ENCODE assay signal across 25 cellular contexts in the genomic region with DNA sequence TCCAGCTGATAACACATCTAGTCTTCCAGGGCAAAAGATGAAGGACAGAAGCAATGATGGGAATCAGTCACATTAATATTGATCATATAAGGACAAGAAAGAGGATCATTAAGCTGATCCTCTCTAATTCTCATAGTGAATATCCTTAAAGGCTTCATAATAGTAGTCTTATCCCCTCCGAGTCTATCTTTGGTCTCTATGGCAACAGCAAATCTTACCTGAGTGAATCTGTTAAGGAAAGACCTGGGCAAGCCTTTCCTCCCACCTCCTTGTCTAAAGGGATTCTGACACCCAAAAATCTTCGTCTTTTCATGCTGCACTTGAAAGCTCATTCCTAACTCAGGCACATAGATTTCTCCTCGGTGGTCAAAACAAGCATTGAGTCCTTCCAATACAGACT.
A peak's percentile ranks its signal among the peaks of the same experiment; 100 is the strongest.
DNase-seq lines count a peak whose midpoint lies in the region; ATAC-seq and TF ChIP-seq lines count a peak whose summit lies in the region.
"Had no signal": no experiment of that assay in that cellular context is flagged by ENCODE, and none has a peak within 500 bp of the region (broad histone marks: within the 10 kb centered on the region; RNA-seq: fewer than 3 reads in every experiment).

No MANE protein-coding gene starts in this region.

- H3K36me3 Mint-ChIP-seq in GM23338 (ENCODE audit: low read depth): peaks cover 97% of the 10 kb centered on the region
- H3K36me3 Mint-ChIP-seq in endodermal cell (ENCODE audit: low read depth): peaks cover 87% of the 10 kb centered on the region

- no peaks in the 10 kb centered on the region for H3K4me1 Mint-ChIP-seq in GM23338
- H3K4me1 Mint-ChIP-seq in endodermal cell: peaks cover 2% of the 10 kb centered on the region
- H3K4me1 Mint-ChIP-seq: B cell had no signal

- TF ChIP-seq CTCF in GM23338 (conservative IDR thresholded peaks at IDR 0.05; ENCODE audit: low read depth in 2 of 2) (no peak), endodermal cell (conservative IDR thresholded peaks at IDR 0.05) (no peak), lower lobe of right lung (IDR thresholded peaks at IDR 0.05) (no peak), stomach (IDR thresholded peaks at IDR 0.05) (no peak)

- H3K4me1 ChIP-seq in GM23338 (ENCODE audit: insufficient read depth) (no peaks in the 10 kb centered on the region), endodermal cell (ENCODE audit: control insufficient read depth, insufficient read depth, low read length) (no peaks in the 10 kb centered on the region), lower lobe of right lung (no peaks in the 10 kb centered on the region), stomach (no peaks in the 10 kb centered on the region)
- H3K4me1 ChIP-seq: A549; BLaER1 treated with 17β-estradiol and CSF1 and Interleukin-3, amounts not matched to agents 10 nM and 100 nM; Caco-2 had no signal

- intact Hi-C loops in lower lobe of right lung (cut with DNase I) (no loop called here), stomach (cut with DNase I; ENCODE audit: low total_unique reads) (no loop called here)

- 90 to 95% methylated on average over 1 to 3 of the region's 3 CpGs for WGBS in endodermal cell (ENCODE audit: insufficient coverage in 1 of 2, insufficient read length in 1 of 2), 2 experiments
- 81 to 91% (median 85%) methylated on average over 3 of the region's 3 CpGs for whole genome bisulfite sequencing in stomach, 5 donors

- H3K79me2 ChIP-seq in GM23338 (replicated peaks; ENCODE audit: insufficient read depth): peaks cover 3% of the 10 kb centered on the region; the same call in 1 of the 2 replicates

- TF ChIP-seq POLR2A in stomach (IDR thresholded peaks at IDR 0.05): no peak

- peaks cover 2% of the 10 kb centered on the region; the same call in 1 of the 2 replicates for H4K20me1 ChIP-seq in GM23338 (replicated peaks; ENCODE audit: insufficient read depth)
- H4K20me1 ChIP-seq: BLaER1 treated with 17β-estradiol and CSF1 and Interleukin-3, amounts not matched to agents 10 nM and 100 nM had no signal

- H3K27ac Mint-ChIP-seq in GM23338 (no peak overlapping the region), endodermal cell (peak overlapping the region; percentile 20)
- H3K27ac Mint-ChIP-seq: B cell; CD4-positive, alpha-beta T cell; CD8-positive, alpha-beta T cell had no signal

- H3K36me3 ChIP-seq in GM23338 (ENCODE audit: insufficient read depth) (peaks cover 98% of the 10 kb centered on the region), endodermal cell (ENCODE audit: control insufficient read depth, insufficient read depth, low read length) (peaks cover 95% of the 10 kb centered on the region), lower lobe of right lung (peaks cover 94% of the 10 kb centered on the region), stomach (peaks cover 35 to 100% (median 97%) of the 10 kb centered on the region in 4 donors)

- H3K4me2 ChIP-seq in GM23338: no peak overlapping the region
- H3K4me2 ChIP-seq: A549; BLaER1 treated with 17β-estradiol and CSF1 and Interleukin-3, amounts not matched to agents 10 nM and 100 nM had no signal

- H3K27ac ChIP-seq in GM23338 (ENCODE audit: low read depth) (peak overlapping the region; percentile 24; the same call in 1 of the 2 replicates), endodermal cell (ENCODE audit: low read depth, low read length) (no peak overlapping the region), lower lobe of right lung (no peak overlapping the region), stomach (no peak overlapping the region)
- H3K27ac ChIP-seq: A549; BLaER1 treated with 17β-estradiol and CSF1 and Interleukin-3, amounts not matched to agents 10 nM and 100 nM; C4-2B had no signal

- H3K27me3 Mint-ChIP-seq in GM23338 (ENCODE audit: insufficient read depth, low read depth, poor library complexity) (no peaks in the 10 kb centered on the region), endodermal cell (ENCODE audit: insufficient read depth) (no peaks in the 10 kb centered on the region)
- H3K27me3 Mint-ChIP-seq: B cell; CD4-positive, alpha-beta T cell had no signal

- H3K9me3 Mint-ChIP-seq in GM23338 (no peaks in the 10 kb centered on the region), endodermal cell (no peaks in the 10 kb centered on the region)
- H3K9me3 Mint-ChIP-seq: CD4-positive, alpha-beta T cell; CD8-positive, alpha-beta T cell had no signal

- TF ChIP-seq EP300 in stomach (IDR thresholded peaks at IDR 0.05): no peak

- no peaks in the 10 kb centered on the region; the same call in 1 of the 2 replicates for H3F3A ChIP-seq in GM23338 (replicated peaks; ENCODE audit: low read depth)

- H3K27me3 ChIP-seq in GM23338 (ENCODE audit: insufficient read depth) (no peaks in the 10 kb centered on the region), endodermal cell (ENCODE audit: control insufficient read depth, insufficient read depth, low read length, poor library complexity, severe bottlenecking) (no peaks in the 10 kb centered on the region), lower lobe of right lung (ENCODE audit: low read depth) (no peaks in the 10 kb centered on the region), stomach (no peaks in the 10 kb centered on the region)
- H3K27me3 ChIP-seq: BLaER1 treated with 17β-estradiol and CSF1 and Interleukin-3, amounts not matched to agents 10 nM and 100 nM had no signal

- H3K9me3 ChIP-seq in endodermal cell (ENCODE audit: control insufficient read depth, low read length) (no peaks in the 10 kb centered on the region), lower lobe of right lung (no peaks in the 10 kb centered on the region), stomach (no peaks in the 10 kb centered on the region)
- H3K9me3 ChIP-seq: A549; BLaER1 treated with 17β-estradiol and CSF1 and Interleukin-3, amounts not matched to agents 10 nM and 100 nM; Caco-2 had no signal

- no peak overlapping the region for H3K9ac ChIP-seq in endodermal cell (ENCODE audit: extremely low read depth, low read length, poor library complexity, severe bottlenecking)
- H3K9ac ChIP-seq: BLaER1 treated with 17β-estradiol and CSF1 and Interleukin-3, amounts not matched to agents 10 nM and 100 nM had no signal

- no peak overlapping the region for H2AFZ ChIP-seq in GM23338

- no peaks in the 10 kb centered on the region for H3K9me2 ChIP-seq in GM23338 (ENCODE audit: insufficient read depth)

- no peak for ATAC-seq in GM23338
- no peak for ATAC-seq in lower lobe of right lung
- ATAC-seq: A549; CD8-positive, alpha-beta T cell; GM12878 had no signal

- H3K4me3 Mint-ChIP-seq in GM23338: no peak overlapping the region
- H3K4me3 Mint-ChIP-seq in endodermal cell: no peak overlapping the region
- H3K4me3 Mint-ChIP-seq: B cell; CD4-positive, alpha-beta T cell; CD8-positive, alpha-beta T cell had no signal

- DNase-seq in NCI-H82 (lab: John Stamatoyannopoulos, UW) (peak; percentile 37), NCI-H82 treated with DMSO at 0.1 percent for 48 hours (lab: John Stamatoyannopoulos, UW; ENCODE audit: unreplicated experiment) (no peak), GM23338 (ENCODE audit: low spot score) (peak; percentile 50), endodermal cell (no peak), lower lobe of right lung (no peak), stomach (no peak), A172 (ENCODE audit: low spot score) (no peak)
- DNase-seq: 8988T; AML-193; Caco-2; Calu3; CD4-positive, alpha-beta T cell; CD8-positive, alpha-beta T cell; DMS 273 treated with DMSO at 0.1 percent for 48 hours; DMS153; DMS53; DMS79; DND-41; EL; GDM1 had no signal

- H3K4me3 ChIP-seq in GM23338: no peak overlapping the region
- H3K4me3 ChIP-seq in endodermal cell (ENCODE audit: low read length): no peak overlapping the region
- no peak overlapping the region for H3K4me3 ChIP-seq in lower lobe of right lung
- H3K4me3 ChIP-seq in stomach: no peak overlapping the region
- H3K4me3 ChIP-seq: A549; BLaER1 treated with 17β-estradiol and CSF1 and Interleukin-3, amounts not matched to agents 10 nM and 100 nM; GM12878 had no signal

TF ChIP-seq in GM23338, 12 proteins besides CTCF, POLR2A, EP300 and RAD21 (continues in another document):
- TF ChIP-seq ZNF114 (CRISPR knock-in tag; IDR thresholded peaks at IDR 0.05) (no peak), EZH2phosphoT487 (IDR thresholded peaks at IDR 0.05; ENCODE audit: unreplicated experiment) (no peak), STAT1 (IDR thresholded peaks at IDR 0.05; ENCODE audit: unreplicated experiment) (no peak), EZH2 (IDR thresholded peaks at IDR 0.05; ENCODE audit: low read depth, unreplicated experiment) (no peak), ZNF331 (CRISPR knock-in tag; IDR thresholded peaks at IDR 0.05; ENCODE audit: low read depth) (no peak), JUNB (IDR thresholded peaks at IDR 0.05; ENCODE audit: unreplicated experiment) (no peak)

Comparison
In these comparisons a context has a peak if more than half of its experiments do, and no peak if none do; other contexts are left out.
1. DNase-seq: peak in NCI-H82 (single experiment) and GM23338 (single experiment); none in NCI-H82 treated with DMSO at 0.1 percent for 48 hours (single experiment), endodermal cell (single experiment), lower lobe of right lung (single experiment), stomach (single experiment) and A172 (single experiment).